8 cellular contexts compared by ENCODE assay signal in the genomic region with DNA sequence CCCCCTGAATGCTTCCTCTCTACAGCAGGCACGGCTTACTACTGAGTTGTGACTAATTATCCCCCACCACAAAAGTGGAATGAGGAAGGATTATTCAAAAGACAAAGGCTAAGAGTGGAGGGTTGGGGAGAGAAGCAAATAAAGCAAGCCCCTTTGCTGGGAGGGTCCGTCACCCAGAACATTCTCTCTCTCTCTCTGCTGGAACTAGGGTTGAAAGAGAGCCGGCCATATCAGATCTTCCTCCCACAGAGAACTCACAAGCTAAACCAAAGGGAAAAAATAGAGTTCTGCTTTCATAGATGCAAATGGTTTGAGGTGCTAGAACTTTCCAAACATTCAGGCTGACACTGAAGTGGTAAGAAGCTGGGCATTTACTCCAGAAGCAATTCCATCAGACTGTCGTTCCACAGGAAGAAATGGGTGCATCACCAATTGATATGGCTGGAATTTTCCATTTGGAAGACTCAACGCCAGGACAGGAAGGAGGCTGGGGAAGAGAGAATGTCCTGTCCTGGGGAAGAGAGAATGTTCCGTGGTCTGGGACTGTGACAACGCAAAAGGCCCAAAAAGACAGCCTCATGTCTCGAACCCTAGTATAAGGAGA. TPM values are rescaled to one million over a fixed set of nuclear protein-coding genes. Genes with fewer than 3 reads are reported as not detected.
DNase-seq lines count a peak whose midpoint lies in the region; ATAC-seq, FAIRE-seq and TF ChIP-seq lines count a peak whose summit lies in the region.

No MANE protein-coding gene starts in this region.

- H3K36me3 ChIP-seq in HUES64 (ENCODE audit: insufficient read depth, low read length) (peaks cover 40% of the 10 kb centered on the region), body of pancreas (replicated peaks in 1 of 2; ENCODE audit: insufficient read depth in 1 of 2, low read depth in 2 of 2) (no peaks in the 10 kb centered on the region), HepG2 (replicated peaks in 1 of 2; ENCODE audit: control insufficient read depth in 1 of 2, insufficient read depth in 2 of 2, low read length in 2 of 2) (peaks cover 24 to 72% of the 10 kb centered on the region in 2 experiments)
- peaks cover 9% of the 10 kb centered on the region for H3K36me3 ChIP-seq in CD8-positive, alpha-beta T cell (ENCODE audit: insufficient read depth, low read length)

- H4K20me1 ChIP-seq in HepG2 (ENCODE audit: insufficient read depth, low read length) = peaks cover 89% of the 10 kb centered on the region

- H3K9me3 ChIP-seq in HUES64 (ENCODE audit: insufficient read depth, low read depth, low read length) = no peaks in the 10 kb centered on the region
- no peaks in the 10 kb centered on the region for H3K9me3 ChIP-seq in body of pancreas
- H3K9me3 ChIP-seq in HepG2 (ENCODE audit: low read length) = no peaks in the 10 kb centered on the region
- no peaks in the 10 kb centered on the region for H3K9me3 ChIP-seq in CD8-positive, alpha-beta T cell (ENCODE audit: low read length)

- H3K4me2 ChIP-seq in HepG2 (ENCODE audit: low read depth, low read length) = peak overlapping the region; percentile 91

- no peak for DNase-seq in body of pancreas
- no peak for DNase-seq in HepG2 (ENCODE audit: low spot score)
- peak; percentile 73 for DNase-seq in superior temporal gyrus (ENCODE audit: extremely low spot score)
- no peak for DNase-seq in NOMO-1 treated with DMSO at 0.1 percent for 48 hours (lab: John Stamatoyannopoulos, UW; ENCODE audit: unreplicated experiment)
- no peak for DNase-seq in CD8-positive, alpha-beta T cell
- DNase-seq in cortex of kidney (lab: John Stamatoyannopoulos, UW) = no peak

- TF ChIP-seq POLR2A in body of pancreas (IDR thresholded peaks at IDR 0.05) (no peak), HepG2 (IDR thresholded peaks at IDR 0.05; ENCODE audit: insufficient read depth in 1 of 2, low read depth in 2 of 2, low read length in 2 of 2) (no peak)

- no peak overlapping the region for H3K27ac Mint-ChIP-seq in CD8-positive, alpha-beta T cell

- H3K27me3 ChIP-seq in HUES64 (ENCODE audit: insufficient read depth, low read length) = no peaks in the 10 kb centered on the region
- H3K27me3 ChIP-seq in body of pancreas = no peaks in the 10 kb centered on the region
- H3K27me3 ChIP-seq in HepG2 (ENCODE audit: control insufficient read depth in 1 of 2, insufficient read depth in 2 of 2, low read length in 2 of 2) = no peaks in the 10 kb centered on the region
- H3K27me3 ChIP-seq in CD8-positive, alpha-beta T cell (ENCODE audit: insufficient read depth, low read length) = no peaks in the 10 kb centered on the region

- no peaks in the 10 kb centered on the region for H3K9me3 Mint-ChIP-seq in CD8-positive, alpha-beta T cell

- TF ChIP-seq CTCF in body of pancreas (IDR thresholded peaks at IDR 0.05) (no peak), HepG2 (CRISPR knock-in tag; IDR thresholded peaks at IDR 0.05) (no peak)
- no peak for TF ChIP-seq CTCF in CD8-positive, alpha-beta T cell (IDR thresholded peaks at IDR 0.05)

- H3K79me2 ChIP-seq in HepG2 (ENCODE audit: insufficient read depth, low read length) = peaks cover 100% of the 10 kb centered on the region

- H2AFZ ChIP-seq in HepG2 (ENCODE audit: low read length) = no peak overlapping the region

- H3K9ac ChIP-seq in HUES64 (ENCODE audit: low read depth, low read length) (peak overlapping the region; percentile 59), HepG2 (ENCODE audit: insufficient read depth, low read depth, low read length) (peak overlapping the region; percentile 8; the same call in 1 of the 2 replicates)

- H3K27me3 Mint-ChIP-seq in CD8-positive, alpha-beta T cell (ENCODE audit: low read depth) = no peaks in the 10 kb centered on the region

- H3K4me1 ChIP-seq in HUES64 (ENCODE audit: insufficient read depth, low read length) (peaks cover 70% of the 10 kb centered on the region), body of pancreas (peaks cover 69% of the 10 kb centered on the region), HepG2 (ENCODE audit: insufficient read depth, low read length) (peaks cover 98% of the 10 kb centered on the region)
- peaks cover 79% of the 10 kb centered on the region for H3K4me1 ChIP-seq in CD8-positive, alpha-beta T cell (ENCODE audit: insufficient read depth, low read length)

- H3K4me1 Mint-ChIP-seq in CD8-positive, alpha-beta T cell (ENCODE audit: low read depth) = peaks cover 33% of the 10 kb centered on the region

- CTCF ChIA-PET in HepG2 (lab: Yijun Ruan, JAX; ENCODE audit: low intra/inter-chr PET ratio, low total read pairs) = no interaction called here
- CTCF ChIA-PET in CD8-positive, alpha-beta T cell (lab: Charles Lee) = interaction anchor here (4.7 to 4.8 kb wide), 2 partner anchors 35 to 76 kb away, joined by 20 to 41 read pairs; no protein-coding TSS in a partner anchor

- no peak for FAIRE-seq in HepG2 (lab: Jason Lieb, UNC)

- no peak for ATAC-seq in body of pancreas
- ATAC-seq in HepG2 = no peak
- no peak for ATAC-seq in HG02759 (IDR thresholded peaks at IDR 0.05; ENCODE audit: unreplicated experiment)
- ATAC-seq in CD8-positive, alpha-beta T cell = no peak

- 61% methylated on average over 6 of the region's 8 CpGs for WGBS in HUES64
- WGBS in body of pancreas, 2 donors = 70 to 71% methylated on average over 8 of the region's 8 CpGs
- 75% methylated on average over 8 of the region's 8 CpGs for WGBS in HepG2 (ENCODE audit: low lambda C conversion rate)

- in situ Hi-C loops in HepG2 (cut with HindIII; ENCODE audit: extremely low pct_ligation_motif_present, low pct_unique_long_range_greater_than_20kb) = no loop called here

- peaks cover 34% of the 10 kb centered on the region for H3K36me3 Mint-ChIP-seq in CD8-positive, alpha-beta T cell

- TF ChIP-seq EP300 in HepG2 (IDR thresholded peaks at IDR 0.05; ENCODE audit: low read depth in 2 of 2, low read length in 2 of 2) (no peak), HepG2 (CRISPR knock-in tag; IDR thresholded peaks at IDR 0.05; ENCODE audit: borderline replicate concordance) (no peak)

- no TSS peak for BruUV-seq in HepG2 (replicated peaks; lab: Mats Ljungman, UMichigan)

- TF ChIP-seq RAD21 in HepG2 (CRISPR knock-in tag; IDR thresholded peaks at IDR 0.05) = no peak

- H3K4me3 Mint-ChIP-seq in CD8-positive, alpha-beta T cell = no peak overlapping the region

- peak overlapping the region; percentile 99 for H3K27ac ChIP-seq in HUES64 (ENCODE audit: low read depth, low read length)
- H3K27ac ChIP-seq in body of pancreas = peak overlapping the region; percentile 30 to 100 (median 98)
- H3K27ac ChIP-seq in HepG2 (ENCODE audit: extremely low read length, insufficient read depth, low read length) = peak overlapping the region; percentile 47
- H3K27ac ChIP-seq in CD8-positive, alpha-beta T cell (ENCODE audit: low read depth, low read length) = no peak overlapping the region

- intact Hi-C loops in body of pancreas (cut with DNase I) (no loop called here), HepG2 (cut with micrococcal nuclease; ENCODE audit: unreplicated experiment) (no loop called here)
- intact Hi-C loops in CD8-positive, alpha-beta T cell (cut with DNase I, micrococcal nuclease) = loop anchor here in 1 of 2 experiments (10.0 kb wide), 1 partner anchor 74 kb away; no protein-coding TSS in a partner anchor

- H3K4me3 ChIP-seq in HUES64 (ENCODE audit: low read length) (peak overlapping the region; percentile 3; the same call in 1 of the 2 replicates), body of pancreas (no peak overlapping the region), HepG2 (replicated peaks in 1 of 3; ENCODE audit: insufficient read depth in 1 of 3, low read depth in 2 of 3, low read length in 3 of 3) (0 out of 6 replicates have a peak overlapping the region, but pooled peaks of 1 of the 3 experiments have one; percentile 2)
- no peak overlapping the region for H3K4me3 ChIP-seq in CD8-positive, alpha-beta T cell (ENCODE audit: low read depth, low read length)

- POLR2A ChIA-PET in HepG2 (lab: Yijun Ruan, JAX) = interaction anchor here (1.0 to 6.7 kb wide), 3 partner anchors 9 to 14 kb away, joined by 3 to 184 read pairs (median 5); a partner anchor contains a TSS
- POLR2A ChIA-PET in CD8-positive, alpha-beta T cell (lab: Charles Lee) = interaction anchor here (0.7 to 2.2 kb wide), 2 partner anchors 8 to 1391 kb away, joined by 3 to 9 read pairs; a partner anchor contains a TSS

TF ChIP-seq in HepG2, 621 proteins besides CTCF, POLR2A, EP300 and RAD21 (continues in another document):
- no peak for TF ChIP-seq HNF4A (CRISPR knock-in tag; IDR thresholded peaks at IDR 0.05)

RNA-seq across cellular contexts. Expression of a gene that starts 7.9 kb away (rescaled TPM):
- 61.7 TPM for polyA plus RNA-seq in HUES64 (2013, experiment 1 of 2)
- 67.8 TPM for polyA plus RNA-seq in HUES64 (2013, experiment 2 of 2)
- total RNA-seq in body of pancreas = 10 to 100 TPM; 18.9 to 19.1 TPM
- 53.9 and 71.9 TPM in 2 replicates for total RNA-seq in HepG2 (2016; rRNA removed; fragmentation: Illumina TruSeq; extraction: Trizol)
- 45.3 and 50.7 TPM in 2 replicates for total RNA-seq in HepG2 (2016; cell fraction: cytosol; rRNA removed; fragmentation: Illumina TruSeq; extraction: Trizol; ENCODE audit: low read depth)
- 54.7 and 64.5 TPM in 2 replicates for total RNA-seq in HepG2 (2016; cell fraction: insoluble cytoplasmic fraction; rRNA removed; fragmentation: Illumina TruSeq; extraction: Trizol)
- 30.6 and 34.0 TPM in 2 replicates for total RNA-seq in HepG2 (2016; cell fraction: membrane; rRNA removed; fragmentation: Illumina TruSeq; extraction: Trizol)
- total RNA-seq in HepG2 (2016; cell fraction: nucleus; rRNA removed; fragmentation: Illumina TruSeq; extraction: Trizol) = 90.9 and 106 TPM in 2 replicates
- polyA plus RNA-seq in HepG2 (2011; rRNA removed) = 81.4 and 84.7 TPM in 2 replicates
- polyA plus RNA-seq in HepG2 (2011; cell fraction: cytosol; rRNA removed) = 41.2 and 45.2 TPM in 2 replicates
- 139 and 149 TPM in 2 replicates for polyA plus RNA-seq in HepG2 (2011; cell fraction: nucleus; rRNA removed)
- 50.4 and 60.2 TPM in 2 replicates for polyA plus RNA-seq in HepG2 (2012)
- polyA plus RNA-seq in HepG2 (2016; cell fraction: cytosol; fragmentation: Illumina TruSeq; extraction: Trizol; ENCODE audit: low read depth) = 1.9 and 2.5 TPM in 2 replicates
- polyA plus RNA-seq in HepG2 (2016; cell fraction: insoluble cytoplasmic fraction; fragmentation: Illumina TruSeq; extraction: Trizol; ENCODE audit: low read depth) = 42.7 and 55.7 TPM in 2 replicates
- 7.9 and 9.1 TPM in 2 replicates for polyA plus RNA-seq in HepG2 (2016; cell fraction: membrane; fragmentation: Illumina TruSeq; extraction: Trizol; ENCODE audit: low read depth)
- polyA plus RNA-seq in HepG2 (2016; cell fraction: nucleus; fragmentation: Illumina TruSeq; extraction: Trizol; ENCODE audit: insufficient read depth, low read depth) = 103 and 106 TPM in 2 replicates
- polyA minus RNA-seq in HepG2 (2011; rRNA and poly(A)+ RNA removed; ENCODE audit: low replicate concordance) = 14.1 and 79.4 TPM in 2 replicates
- 66.7 and 69.5 TPM in 2 replicates for polyA minus RNA-seq in HepG2 (2011; cell fraction: cytosol; rRNA and poly(A)+ RNA removed)
- 190 and 220 TPM in 2 replicates for polyA minus RNA-seq in HepG2 (2011; cell fraction: nucleus; rRNA and poly(A)+ RNA removed)
- 10 to 100 TPM; 23.2 to 27.0 TPM for total RNA-seq in CD8-positive, alpha-beta T cell
